In the genomic region with DNA sequence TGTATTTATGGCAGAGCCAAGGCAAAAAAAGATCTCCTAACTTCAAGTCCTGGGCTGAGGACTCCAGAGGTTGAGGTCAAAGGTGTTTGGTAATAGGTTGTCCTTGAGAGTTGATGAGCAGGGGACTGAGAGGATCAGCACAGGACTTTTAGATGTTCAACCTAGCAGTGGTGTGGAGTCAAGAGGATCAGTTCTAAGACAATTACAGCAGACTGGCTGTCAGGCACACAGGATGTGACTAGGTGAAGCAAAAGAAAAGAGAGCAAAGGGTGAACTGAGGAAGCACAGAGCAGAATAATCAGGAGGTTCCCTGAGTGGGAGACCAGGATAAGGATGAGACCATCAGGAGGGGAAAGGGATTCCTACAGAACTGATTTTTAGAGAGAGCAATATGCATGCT, we compare ENCODE assay signal across 21 cellular contexts. TPM values are rescaled to one million over a fixed set of nuclear protein-coding genes. Genes with fewer than 3 reads are reported as not detected.
A peak's percentile ranks its signal among the peaks of the same experiment; 100 is the strongest.
DNase-seq lines count a peak whose midpoint lies in the region; ATAC-seq and TF ChIP-seq lines count a peak whose summit lies in the region.
"Had no signal": no experiment of that assay in that cellular context is flagged by ENCODE, and none has a peak within 500 bp of the region (broad histone marks: within the 10 kb centered on the region; RNA-seq: fewer than 3 reads in every experiment).

No MANE protein-coding gene starts in this region.

- H3K4me3 ChIP-seq in mammary epithelial cell (replicated peaks in 1 of 3; ENCODE audit: insufficient read depth in 1 of 3, low read depth in 2 of 3, low read length in 3 of 3) (no peak overlapping the region), ascending aorta (no peak overlapping the region)
- H3K4me3 ChIP-seq: GM23338, Peyer's patch had no signal

- no peaks in the 10 kb centered on the region for H4K20me1 ChIP-seq in mammary epithelial cell (ENCODE audit: insufficient read depth, low read length)

- POLR2A ChIA-PET in MCF 10A (lab: Yijun Ruan, JAX), result interaction anchor here (0.7 kb wide), 1 partner anchor 380 kb away, joined by 3 read pairs; no protein-coding TSS in a partner anchor

- H3K4me2 ChIP-seq in mammary epithelial cell (ENCODE audit: insufficient read depth, low read depth, low read length), result no peak overlapping the region
- H3K4me2 ChIP-seq: GM23338 had no signal

- H3K36me3 ChIP-seq in mammary epithelial cell (ENCODE audit: insufficient read depth, low read length), result no peaks in the 10 kb centered on the region
- no peaks in the 10 kb centered on the region for H3K36me3 ChIP-seq in ascending aorta
- H3K36me3 ChIP-seq: Peyer's patch had no signal

- H3K4me1 Mint-ChIP-seq in T-helper 1 cell treated with Interleukin-12 subunit alpha and Interleukin-12 subunit beta and Interleukin-4 antibody, amounts not matched to agents 30 μg/mL and 1 μg/mL, for 36 hours (ENCODE audit: low read depth), result peaks cover 31% of the 10 kb centered on the region
- H3K4me1 Mint-ChIP-seq in MCF 10A (ENCODE audit: insufficient read depth, unreplicated experiment), result no peaks in the 10 kb centered on the region
- peaks cover 16 to 24% of the 10 kb centered on the region in 2 donors for H3K4me1 Mint-ChIP-seq in effector memory CD8-positive, alpha-beta T cell (ENCODE audit: low read depth in 2 of 2)

- BruUV-seq in MCF 10A (replicated peaks; lab: Mats Ljungman, UMichigan) (no TSS peak), mammary epithelial cell (replicated peaks; lab: Mats Ljungman, UMichigan) (no TSS peak)

- H3K27me3 Mint-ChIP-seq in T-helper 1 cell treated with Interleukin-12 subunit alpha and Interleukin-12 subunit beta and Interleukin-4 antibody, amounts not matched to agents 30 μg/mL and 1 μg/mL, for 36 hours (ENCODE audit: low read depth), result no peaks in the 10 kb centered on the region
- H3K27me3 Mint-ChIP-seq in MCF 10A (ENCODE audit: insufficient read depth, unreplicated experiment), result peaks cover 32% of the 10 kb centered on the region
- H3K27me3 Mint-ChIP-seq in effector memory CD8-positive, alpha-beta T cell, result no peaks in the 10 kb centered on the region

- H3K36me3 Mint-ChIP-seq in T-helper 1 cell treated with Interleukin-12 subunit alpha and Interleukin-12 subunit beta and Interleukin-4 antibody, amounts not matched to agents 30 μg/mL and 1 μg/mL, for 36 hours (ENCODE audit: low read depth), result peaks cover 40% of the 10 kb centered on the region
- no peaks in the 10 kb centered on the region for H3K36me3 Mint-ChIP-seq in MCF 10A (ENCODE audit: insufficient read depth, unreplicated experiment)
- peaks cover 22% of the 10 kb centered on the region for H3K36me3 Mint-ChIP-seq in effector memory CD8-positive, alpha-beta T cell (ENCODE audit: insufficient read depth)
- H3K36me3 Mint-ChIP-seq: CD14-positive monocyte had no signal

- ATAC-seq in effector memory CD8-positive, alpha-beta T cell (replicated peaks), result no peak
- ATAC-seq: GM23338, Right ventricle myocardium inferior had no signal

- no peaks in the 10 kb centered on the region for H3K9me3 ChIP-seq in mammary epithelial cell (replicated peaks; ENCODE audit: insufficient read depth, low read length)
- H3K9me3 ChIP-seq in ascending aorta, result peaks cover 0 to 3% of the 10 kb centered on the region in 2 donors
- H3K9me3 ChIP-seq: Peyer's patch had no signal

- dilution Hi-C loops in mammary epithelial cell (cut with HindIII; ENCODE audit: low sequenced_read_pairs), result no loop called here

- peak overlapping the region; percentile 6 for H3K4me3 Mint-ChIP-seq in T-helper 1 cell treated with Interleukin-12 subunit alpha and Interleukin-12 subunit beta and Interleukin-4 antibody, amounts not matched to agents 30 μg/mL and 1 μg/mL, for 36 hours
- no peak overlapping the region for H3K4me3 Mint-ChIP-seq in MCF 10A (ENCODE audit: unreplicated experiment)
- H3K4me3 Mint-ChIP-seq in effector memory CD8-positive, alpha-beta T cell, result peak overlapping the region in 1 of 2 donors; percentile 0
- H3K4me3 Mint-ChIP-seq: CD14-positive monocyte, GM23338 had no signal

- DNase-seq in T-helper 1 cell (no peak), MCF 10A (ENCODE audit: unreplicated experiment) (peak; percentile 2), mammary epithelial cell (no peak), ascending aorta (ENCODE audit: low spot score in 2 of 2) (no peak), putamen (ENCODE audit: low spot score) (no peak)
- DNase-seq in effector memory CD8-positive, alpha-beta T cell, result no peak
- DNase-seq in activated CD4-positive, CD25-positive, alpha-beta regulatory T cell treated with anti-CD3 and anti-CD28 coated beads, Interleukin-2, amount 50 U/mL, for 72 hours, result no peak
- DNase-seq: AML-193; Kasumi-1; NCI-H1092 treated with DMSO at 0.1 percent for 48 hours; NCI-H2081; NCI-H2171 treated with DMSO at 0.1 percent for 48 hours; NCI-H446 treated with DMSO at 0.1 percent for 48 hours; NCI-H748 treated with DMSO at 0.1 percent for 48 hours; NK-92 treated with Interleukin-12 subunit alpha and Interleukin-12 subunit beta, amount 100 ng/mL, for 24 hours; Peyer's patch had no signal

- TF ChIP-seq CTCF in MCF 10A (IDR thresholded peaks at IDR 0.05; ENCODE audit: unreplicated experiment) (no peak), mammary epithelial cell (conservative IDR thresholded peaks at IDR 0.05 in 1 of 2, IDR thresholded peaks at IDR 0.05 in 1 of 2; ENCODE audit: extremely low read depth in 1 of 2, insufficient read depth in 1 of 2, low read depth in 1 of 2, low read length in 2 of 2) (no peak), ascending aorta (IDR thresholded peaks at IDR 0.05) (no peak)

- CTCF ChIA-PET in MCF 10A (lab: Yijun Ruan, JAX), result interaction anchor here (1.0 kb wide), 1 partner anchor 8 kb away, joined by 3 read pairs; no protein-coding TSS in a partner anchor
- CTCF ChIA-PET in mammary epithelial cell (lab: Charles Lee; ENCODE audit: low non-redundant PET), result no interaction called here

- H3K9ac ChIP-seq in mammary epithelial cell (ENCODE audit: insufficient read depth, low read length), result no peak overlapping the region

- no peaks in the 10 kb centered on the region for H3K79me2 ChIP-seq in mammary epithelial cell (ENCODE audit: insufficient read depth, low read length)

- H2AFZ ChIP-seq in mammary epithelial cell (ENCODE audit: low read depth, low read length), result no peak overlapping the region
- H2AFZ ChIP-seq: GM23338 had no signal

- H3K27ac Mint-ChIP-seq in T-helper 1 cell treated with Interleukin-12 subunit alpha and Interleukin-12 subunit beta and Interleukin-4 antibody, amounts not matched to agents 30 μg/mL and 1 μg/mL, for 36 hours, result peak overlapping the region; percentile 55
- H3K27ac Mint-ChIP-seq in MCF 10A (ENCODE audit: low read depth, unreplicated experiment), result no peak overlapping the region
- peak overlapping the region; percentile 2 to 47 for H3K27ac Mint-ChIP-seq in effector memory CD8-positive, alpha-beta T cell
- H3K27ac Mint-ChIP-seq: GM23338 had no signal

- no peak overlapping the region for H3K27ac ChIP-seq in mammary epithelial cell (ENCODE audit: insufficient read depth, low read depth, low read length)
- H3K27ac ChIP-seq in ascending aorta, result no peak overlapping the region
- H3K27ac ChIP-seq: 22Rv1, Peyer's patch had no signal

- H3K9me3 Mint-ChIP-seq in T-helper 1 cell treated with Interleukin-12 subunit alpha and Interleukin-12 subunit beta and Interleukin-4 antibody, amounts not matched to agents 30 μg/mL and 1 μg/mL, for 36 hours, result peaks cover 4% of the 10 kb centered on the region
- H3K9me3 Mint-ChIP-seq in MCF 10A (ENCODE audit: unreplicated experiment), result no peaks in the 10 kb centered on the region
- H3K9me3 Mint-ChIP-seq in effector memory CD8-positive, alpha-beta T cell, result no peaks in the 10 kb centered on the region
- H3K9me3 Mint-ChIP-seq: CD14-positive monocyte, GM23338 had no signal

- in situ Hi-C loops in mammary epithelial cell (cut with MboI; ENCODE audit: low sequenced_read_pairs in 2 of 2), result no loop called here

- H3K27me3 ChIP-seq in mammary epithelial cell (ENCODE audit: insufficient read depth, low read length) (peaks cover 5% of the 10 kb centered on the region), ascending aorta (no peaks in the 10 kb centered on the region)
- H3K27me3 ChIP-seq: Peyer's patch had no signal

- intact Hi-C loops in MCF 10A (cut with micrococcal nuclease) (no loop called here), mammary epithelial cell (cut with micrococcal nuclease) (no loop called here), ascending aorta (cut with DNase I) (no loop called here)

- H3K4me1 ChIP-seq in mammary epithelial cell (ENCODE audit: insufficient read depth, low read length) (no peaks in the 10 kb centered on the region), ascending aorta (no peaks in the 10 kb centered on the region)
- H3K4me1 ChIP-seq: Peyer's patch had no signal

RNA-seq across cellular contexts. Expression of a gene that starts 10.9 kb away (rescaled TPM):
- total RNA-seq in MCF 10A (2022) (not detected in 2 replicates), mammary epithelial cell (not detected), ascending aorta (not detected)
- polyA plus RNA-seq in mammary epithelial cell, result not detected
- not detected for polyA minus RNA-seq in mammary epithelial cell
- total RNA-seq: GM23338 had no signal
- polyA plus RNA-seq: GM23338 had no signal

RNA-seq across cellular contexts. Expression of a gene that starts 46.6 kb away (rescaled TPM):
- 37.2 and 38.8 TPM in 2 replicates for total RNA-seq in MCF 10A (2022)
- 10 to 100 TPM; 38.0 to 38.8 TPM for total RNA-seq in mammary epithelial cell
- polyA plus RNA-seq in mammary epithelial cell, result 30.8 TPM
- 26.2 TPM for polyA minus RNA-seq in mammary epithelial cell
- 27.9 TPM for total RNA-seq in ascending aorta
- polyA plus RNA-seq: CD14-positive monocyte had no signal

RNA-seq across cellular contexts. Expression of a gene that starts 59.6 kb away (rescaled TPM):
- total RNA-seq in MCF 10A (2022) (not detected in 2 replicates), mammary epithelial cell (not detected), ascending aorta (not detected)
- polyA plus RNA-seq in mammary epithelial cell, result 0.05 TPM
- polyA minus RNA-seq in mammary epithelial cell, result not detected
- total RNA-seq: GM23338, Peyer's patch, Right ventricle myocardium inferior had no signal
- polyA plus RNA-seq: CD14-positive monocyte, GM23338 had no signal
